In genomic region chr12:122265433-122265832, GRCh38 we compare ENCODE assay signal across 8 cellular contexts. TPM values are rescaled to one million over a fixed set of nuclear protein-coding genes. Genes with fewer than 3 reads are reported as not detected.
DNase-seq lines count a peak whose midpoint lies in the region; ATAC-seq and TF ChIP-seq lines count a peak whose summit lies in the region.

No MANE protein-coding gene starts in this region.

- DNase-seq in AG04450 (ENCODE audit: low read depth, low spot score) = no peak
- no peak for DNase-seq in glomerular visceral epithelial cell (ENCODE audit: extremely low spot score)
- no peak for DNase-seq in stimulated activated CD4-positive, alpha-beta T cell treated with anti-CD3 and anti-CD28 coated beads, Interleukin-12 subunit alpha, Interleukin-12 subunit beta, amount 100 ng/mL, for 4 hours
- DNase-seq in NCI-H1048 (lab: John Stamatoyannopoulos, UW) = no peak
- DNase-seq in activated CD4-positive, alpha-beta T cell treated with anti-CD3 and anti-CD28 coated beads, Interleukin-2, amount 50 U/mL, for 4 hours = no peak

- H3K27me3 ChIP-seq in AG04450 (ENCODE audit: control insufficient read depth, insufficient read depth, low read length) = no peaks in the 10 kb centered on the region
- H3K27me3 ChIP-seq in mononuclear cell (ENCODE audit: insufficient read depth, low read length) = no peaks in the 10 kb centered on the region

- TF ChIP-seq CTCF in AG04450 (IDR thresholded peaks at IDR 0.05; ENCODE audit: low read depth, low read length) (no peak), brain (conservative IDR thresholded peaks at IDR 0.05) (no peak)

- H3K4me3 ChIP-seq in AG04450 (ENCODE audit: low read depth, low read length) (peak overlapping the region; percentile 93), mononuclear cell (ENCODE audit: low read length) (peak overlapping the region; percentile 84)

- H3K4me1 ChIP-seq in mononuclear cell (ENCODE audit: insufficient read depth, low read length) = peaks cover 22% of the 10 kb centered on the region

- H3K9me3 ChIP-seq in AG04450 (ENCODE audit: control insufficient read depth, insufficient read depth, low read length) (peaks cover 3% of the 10 kb centered on the region; the same call in 1 of the 2 replicates), mononuclear cell (ENCODE audit: low read depth, low read length) (no peaks in the 10 kb centered on the region)

- peak overlapping the region; percentile 91 to 98 (median 93) for H3K27ac Mint-ChIP-seq in brain

- H3K36me3 Mint-ChIP-seq in brain = peaks cover 25% of the 10 kb centered on the region

- H3K27me3 Mint-ChIP-seq in brain = peaks cover 5% of the 10 kb centered on the region

- H3K27ac ChIP-seq in AG04450 (ENCODE audit: low read depth, low read length) = no peak overlapping the region

- POLR2A ChIA-PET in AG04450 (lab: Yijun Ruan, JAX) = no interaction called here

- H3K4me1 Mint-ChIP-seq in brain = peaks cover 25% of the 10 kb centered on the region

- H3K9me3 Mint-ChIP-seq in brain = peaks cover 0 to 4% (median 0%) of the 10 kb centered on the region in 5 experiments

- H3K4me3 Mint-ChIP-seq in brain = peak overlapping the region; percentile 89 to 99 (median 96)

- CTCF ChIA-PET in AG04450 (lab: Charles Lee) = no interaction called here

- ATAC-seq in HG03457 (IDR thresholded peaks at IDR 0.05; ENCODE audit: unreplicated experiment) = peak; percentile 19

RNA-seq across cellular contexts. Expression of gene VPS33A, which starts 0.9 kb away (rescaled TPM):
- polyA plus RNA-seq in AG04450 (2011; rRNA removed) (22.7 and 23.5 TPM in 2 replicates), brain (ENCODE audit: insufficient read depth, low read depth, low replicate concordance) (13.2 TPM)
- 10.3 and 12.4 TPM in 2 replicates for polyA minus RNA-seq in AG04450 (2011; rRNA and poly(A)+ RNA removed)
- 19.0 TPM for total RNA-seq in mononuclear cell

RNA-seq across cellular contexts. Expression of gene DIABLO, which starts 39.6 kb away (rescaled TPM):
- 55.3 and 59.6 TPM in 2 replicates for polyA plus RNA-seq in AG04450 (2011; rRNA removed)
- polyA minus RNA-seq in AG04450 (2011; rRNA and poly(A)+ RNA removed) = 27.6 and 29.7 TPM in 2 replicates
- polyA plus RNA-seq in brain (ENCODE audit: insufficient read depth, low read depth, low replicate concordance) = 76.7 TPM
- total RNA-seq in mononuclear cell = 54.8 TPM
